ENCODE assay signal across 8 cellular contexts in genomic region chr20:46088409-46089075, GRCh38. TPM values are rescaled to one million over a fixed set of nuclear protein-coding genes. Genes with fewer than 3 reads are reported as not detected.
DNase-seq lines count a peak whose midpoint lies in the region; ATAC-seq, FAIRE-seq and TF ChIP-seq lines count a peak whose summit lies in the region.

No MANE protein-coding gene starts in this region.

- no peaks in the 10 kb centered on the region for H3K27me3 Mint-ChIP-seq in activated naive CD4-positive, alpha-beta T cell treated with anti-CD3 and anti-CD28 coated beads, Interleukin-2, amount 10 ng/mL, durations not matched to agents 7 days and 5 days

- H3K27ac ChIP-seq in esophagus squamous epithelium, result peak overlapping the region; percentile 92 to 99 (median 98)
- peak overlapping the region in 2 of 4 donors; percentile 99 for H3K27ac ChIP-seq in pancreas

- H3K36me3 Mint-ChIP-seq in activated naive CD4-positive, alpha-beta T cell treated with anti-CD3 and anti-CD28 coated beads, Interleukin-2, amount 10 ng/mL, durations not matched to agents 7 days and 5 days, result peaks cover 7% of the 10 kb centered on the region

- no peaks in the 10 kb centered on the region for H3K36me3 ChIP-seq in esophagus squamous epithelium
- no peaks in the 10 kb centered on the region for H3K36me3 ChIP-seq in pancreas

- peak overlapping the region; percentile 83 for H3K4me3 Mint-ChIP-seq in activated naive CD4-positive, alpha-beta T cell treated with anti-CD3 and anti-CD28 coated beads, Interleukin-2, amount 10 ng/mL, durations not matched to agents 7 days and 5 days

- TF ChIP-seq CTCF in esophagus squamous epithelium (IDR thresholded peaks at IDR 0.05), result no peak
- TF ChIP-seq CTCF in pancreas (IDR thresholded peaks at IDR 0.05), result no peak

- intact Hi-C loops in esophagus squamous epithelium (cut with DNase I) (no loop called here), pancreas (cut with DNase I) (loop anchor here in 1 of 3 donors (10.0 kb wide), 1 partner anchor 64 kb away; the partner anchor contains the start of gene SLC12A5)

- DNase-seq in activated naive CD4-positive, alpha-beta T cell treated with anti-CD3 and anti-CD28 coated beads, Interleukin-2, amount 10 ng/mL, durations not matched to agents 7 days and 5 days, result no peak
- DNase-seq in activated naive CD4-positive, alpha-beta T cell treated with anti-CD3 and anti-CD28 coated beads, Interleukin-2, amount 50 U/mL, for 16 hours, result no peak
- DNase-seq in SK-MEL-5 (ENCODE audit: low read depth, low spot score) (peak; percentile 67), esophagus squamous epithelium (lab: John Stamatoyannopoulos, UW) (no peak), pancreas (no peak), NCI-H1092 treated with DMSO at 0.1 percent for 48 hours (lab: John Stamatoyannopoulos, UW) (no peak), GF-D8 (lab: John Stamatoyannopoulos, UW) (no peak)

- H3K4me1 ChIP-seq in esophagus squamous epithelium (peaks cover 10 to 63% (median 44%) of the 10 kb centered on the region in 3 donors), pancreas (peaks cover 24 to 53% (median 37%) of the 10 kb centered on the region in 3 donors)

- H3K9me3 ChIP-seq in esophagus squamous epithelium (no peaks in the 10 kb centered on the region), pancreas (no peaks in the 10 kb centered on the region)

- 4 to 5% methylated on average over 10 of the region's 10 CpGs for WGBS in esophagus squamous epithelium, 2 donors
- WGBS in pancreas, 2 donors, result 2 to 3% methylated on average over 10 of the region's 10 CpGs

- no peaks in the 10 kb centered on the region for H3K27me3 ChIP-seq in esophagus squamous epithelium
- no peaks in the 10 kb centered on the region for H3K27me3 ChIP-seq in pancreas

- TF ChIP-seq POLR2A in esophagus squamous epithelium (IDR thresholded peaks at IDR 0.05), result no peak

- no peak for FAIRE-seq in pancreas (lab: Jason Lieb, UNC)

- peak in 1 of 4 donors; percentile 1 for ATAC-seq in pancreas
- ATAC-seq in HG02840 (IDR thresholded peaks at IDR 0.05; ENCODE audit: low FRiP score, unreplicated experiment), result no peak

- peaks cover 44% of the 10 kb centered on the region for H3K4me1 Mint-ChIP-seq in activated naive CD4-positive, alpha-beta T cell treated with anti-CD3 and anti-CD28 coated beads, Interleukin-2, amount 10 ng/mL, durations not matched to agents 7 days and 5 days

- in situ Hi-C loops in SK-MEL-5 (cut with HindIII; ENCODE audit: low pct_unique_long_range_greater_than_20kb, low sequenced_read_pairs), result no loop called here

- CTCF ChIA-PET in activated naive CD4-positive, alpha-beta T cell treated with anti-CD3 and anti-CD28 coated beads, Interleukin-2, amount 10 ng/mL, durations not matched to agents 7 days and 5 days (lab: Charles Lee), result interaction anchor here (0.8 to 2.3 kb wide), 6 partner anchors 8 to 102 kb away, joined by 3 to 17 read pairs (median 5); no protein-coding TSS in a partner anchor

- H3K27ac Mint-ChIP-seq in activated naive CD4-positive, alpha-beta T cell treated with anti-CD3 and anti-CD28 coated beads, Interleukin-2, amount 10 ng/mL, durations not matched to agents 7 days and 5 days, result peak overlapping the region; percentile 88

- no peaks in the 10 kb centered on the region for H3K9me3 Mint-ChIP-seq in activated naive CD4-positive, alpha-beta T cell treated with anti-CD3 and anti-CD28 coated beads, Interleukin-2, amount 10 ng/mL, durations not matched to agents 7 days and 5 days

- H3K4me3 ChIP-seq in esophagus squamous epithelium (peak overlapping the region; percentile 74 to 88 (median 82)), pancreas (peak overlapping the region; percentile 71 to 90 (median 84))

RNA-seq across cellular contexts. Expression of gene NCOA5, which starts 1.2 kb away (rescaled TPM):
- 15.9 and 16.6 TPM in 2 replicates for total RNA-seq in SK-MEL-5 (2014; rRNA removed; shearing (Covaris generic))
- polyA plus RNA-seq in SK-MEL-5 (2015; cell fraction: cytosol; rRNA removed), result 21.4 and 25.5 TPM in 2 replicates
- polyA plus RNA-seq in SK-MEL-5 (2015; cell fraction: nucleus; rRNA removed), result 21.7 and 23.7 TPM in 2 replicates
- total RNA-seq in esophagus squamous epithelium, result 10 to 100 TPM; 20.7 to 29.8 (median 22.3) TPM
- total RNA-seq in pancreas, result 10 to 100 TPM in 4 of 6 donors, 1 to 10 TPM in 2; 8.4 to 17.3 (median 12.0) TPM
- polyA plus RNA-seq in pancreas, result 10 to 100 TPM; 10.9 to 19.6 TPM

RNA-seq across cellular contexts. Expression of gene CD40, which starts 29.6 kb away (rescaled TPM):
- total RNA-seq in SK-MEL-5 (2014; rRNA removed; shearing (Covaris generic)), result not detected in 2 replicates
- not detected in 2 replicates for polyA plus RNA-seq in SK-MEL-5 (2015; cell fraction: cytosol; rRNA removed)
- polyA plus RNA-seq in SK-MEL-5 (2015; cell fraction: nucleus; rRNA removed), result not detected in 2 replicates
- total RNA-seq in esophagus squamous epithelium, result 10 to 100 TPM in 2 of 4 donors, 1 to 10 TPM in 2; 3.2 to 15.3 (median 10.2) TPM
- 10 to 100 TPM in 2 of 6 donors, 1 to 10 TPM in 4; 8.4 to 17.3 (median 9.5) TPM for total RNA-seq in pancreas
- polyA plus RNA-seq in pancreas, result 10 to 100 TPM in 1 of 2 donors, 1 to 10 TPM in 1; 10.0 to 20.8 TPM

RNA-seq across cellular contexts. Expression of gene SLC12A5, which starts 59.5 kb away (rescaled TPM):
- total RNA-seq in SK-MEL-5 (2014; rRNA removed; shearing (Covaris generic)), result 0.74 and 1.5 TPM in 2 replicates
- 16.4 and 20.2 TPM in 2 replicates for polyA plus RNA-seq in SK-MEL-5 (2015; cell fraction: cytosol; rRNA removed)
- 1.8 and 3.7 TPM in 2 replicates for polyA plus RNA-seq in SK-MEL-5 (2015; cell fraction: nucleus; rRNA removed)
- not detected for total RNA-seq in esophagus squamous epithelium
- 1 to 10 TPM in 4 of 6 donors, under 1 TPM in 2; 0.35 to 2.2 (median 1.3) TPM for total RNA-seq in pancreas
- 10 to 100 TPM; 12.9 to 21.5 TPM for polyA plus RNA-seq in pancreas
